20 cellular contexts compared by ENCODE assay signal in the genomic region with DNA sequence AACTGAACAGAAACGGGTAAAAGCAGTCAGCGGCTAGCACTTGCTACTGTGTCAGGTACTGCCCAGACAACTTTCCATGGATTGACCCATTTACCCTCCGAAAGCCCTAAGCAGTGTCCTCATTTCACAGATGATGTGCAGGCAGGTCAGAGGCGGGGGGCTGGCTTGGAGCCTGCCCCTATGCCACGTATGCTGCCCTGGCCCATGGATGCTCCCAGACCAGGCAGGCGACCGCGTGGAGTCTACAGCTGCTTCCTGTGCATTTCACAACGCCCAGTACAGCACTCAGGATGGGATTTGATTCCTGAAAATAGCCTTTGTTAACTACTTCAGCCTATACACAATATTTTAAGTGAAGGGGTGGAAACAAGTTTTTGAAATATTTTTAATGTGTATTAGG.
A peak's percentile ranks its signal among the peaks of the same experiment; 100 is the strongest.
DNase-seq lines count a peak whose midpoint lies in the region; ATAC-seq, FAIRE-seq and TF ChIP-seq lines count a peak whose summit lies in the region.
"Had no signal": no experiment of that assay in that cellular context is flagged by ENCODE, and none has a peak within 500 bp of the region (broad histone marks: within the 10 kb centered on the region; RNA-seq: fewer than 3 reads in every experiment).

No MANE protein-coding gene starts in this region.

- intact Hi-C loops in pancreas (cut with DNase I): no loop called here

- H3K9me3 Mint-ChIP-seq in type B pancreatic cell: peaks cover 5% of the 10 kb centered on the region
- H3K9me3 Mint-ChIP-seq: CD4-positive, alpha-beta memory T cell had no signal

- no peak for FAIRE-seq in pancreas (lab: Jason Lieb, UNC)
- FAIRE-seq: GM12878, GM19239, K562 had no signal

- DNase-seq in MV-4-11 (lab: John Stamatoyannopoulos, UW) (peak; percentile 4), dermis microvascular lymphatic vessel endothelial cell (ENCODE audit: low read depth in 2 of 2) (peak; percentile 57 to 81), lung microvascular endothelial cell (ENCODE audit: low read depth in 2 of 2) (peak; percentile 76 to 77), caudate nucleus (lab: John Stamatoyannopoulos, UW) (no peak), pancreas (no peak), T-helper 2 cell (no peak), type B pancreatic cell (ENCODE audit: extremely low spot score, unreplicated experiment) (no peak)
- DNase-seq: CD4-positive, alpha-beta memory T cell; DMS153; GM23248; HCEC 1CT; NCI-H1105 treated with DMSO at 0.1 percent for 48 hours; NCI-H1694; NCI-H2081 treated with DMSO at 0.1 percent for 48 hours; Peyer's patch had no signal

- H3K4me1 ChIP-seq in ACC112 (ENCODE audit: control insufficient read depth, insufficient read depth, low read length, unreplicated experiment) (peaks cover 47% of the 10 kb centered on the region), pancreas (no peaks in the 10 kb centered on the region)
- H3K4me1 ChIP-seq: Peyer's patch had no signal

- H3K9me3 ChIP-seq in pancreas: no peaks in the 10 kb centered on the region
- H3K9me3 ChIP-seq: Peyer's patch had no signal

- no peaks in the 10 kb centered on the region for H3K36me3 ChIP-seq in ACC112 (ENCODE audit: insufficient read depth, low read length)
- H3K36me3 ChIP-seq in pancreas: no peaks in the 10 kb centered on the region
- H3K36me3 ChIP-seq: Peyer's patch had no signal

- WGBS in pancreas, 2 donors: 72 to 73% methylated on average over 9 of the region's 9 CpGs

- no peaks in the 10 kb centered on the region for H3K79me2 ChIP-seq in ACC112 (ENCODE audit: control insufficient read depth, insufficient read depth, low read length, unreplicated experiment)

- no peak overlapping the region for H3K4me3 ChIP-seq in ACC112 (ENCODE audit: low read depth, low read length)
- no peak overlapping the region for H3K4me3 ChIP-seq in pancreas
- H3K4me3 ChIP-seq: GM12878, GM23248, K562, Peyer's patch had no signal

- no peaks in the 10 kb centered on the region for H3K27me3 Mint-ChIP-seq in type B pancreatic cell

- TF ChIP-seq CTCF in pancreas (IDR thresholded peaks at IDR 0.05): no peak
- TF ChIP-seq CTCF in type B pancreatic cell (conservative IDR thresholded peaks at IDR 0.05): no peak

- no peaks in the 10 kb centered on the region for H3K36me3 Mint-ChIP-seq in type B pancreatic cell
- H3K36me3 Mint-ChIP-seq: CD4-positive, alpha-beta memory T cell had no signal

- H3K4me1 Mint-ChIP-seq in type B pancreatic cell (ENCODE audit: unreplicated experiment): peaks cover 11% of the 10 kb centered on the region
- H3K4me1 Mint-ChIP-seq: CD4-positive, alpha-beta memory T cell had no signal

- no peak overlapping the region for H3K4me3 Mint-ChIP-seq in type B pancreatic cell
- H3K4me3 Mint-ChIP-seq: CD4-positive, alpha-beta memory T cell had no signal

- H3K27me3 ChIP-seq in ACC112 (ENCODE audit: insufficient read depth, low read length) (no peaks in the 10 kb centered on the region), pancreas (no peaks in the 10 kb centered on the region)
- H3K27me3 ChIP-seq: Peyer's patch had no signal

- no peak overlapping the region for H3K27ac Mint-ChIP-seq in type B pancreatic cell
- H3K27ac Mint-ChIP-seq: CD4-positive, alpha-beta memory T cell had no signal

- ATAC-seq in pancreas: no peak
- ATAC-seq: GM12878, K562, Right ventricle myocardium inferior had no signal

- H3K27ac ChIP-seq in ACC112 (ENCODE audit: low read depth, low read length): 0 out of 2 replicates have a peak overlapping the region, but pooled peaks have one; percentile 36
- H3K27ac ChIP-seq in caudate nucleus (ENCODE audit: low read depth, low read length): no peak overlapping the region
- H3K27ac ChIP-seq in pancreas: no peak overlapping the region
- H3K27ac ChIP-seq: Peyer's patch had no signal

- H2AFZ ChIP-seq in ACC112 (ENCODE audit: low read length, unreplicated experiment): no peak overlapping the region
- H2AFZ ChIP-seq: GM23248 had no signal

Comparison
In these comparisons a context has a peak if more than half of its experiments do, and no peak if none do; other contexts are left out.
1. DNase-seq: peak in MV-4-11 (single experiment), dermis microvascular lymphatic vessel endothelial cell (2 of 2) and lung microvascular endothelial cell (2 of 2); none in caudate nucleus (0 of 61), pancreas (0 of 6), T-helper 2 cell (0 of 5) and type B pancreatic cell (single experiment).